8 cellular contexts compared by ENCODE assay signal in the genomic region with DNA sequence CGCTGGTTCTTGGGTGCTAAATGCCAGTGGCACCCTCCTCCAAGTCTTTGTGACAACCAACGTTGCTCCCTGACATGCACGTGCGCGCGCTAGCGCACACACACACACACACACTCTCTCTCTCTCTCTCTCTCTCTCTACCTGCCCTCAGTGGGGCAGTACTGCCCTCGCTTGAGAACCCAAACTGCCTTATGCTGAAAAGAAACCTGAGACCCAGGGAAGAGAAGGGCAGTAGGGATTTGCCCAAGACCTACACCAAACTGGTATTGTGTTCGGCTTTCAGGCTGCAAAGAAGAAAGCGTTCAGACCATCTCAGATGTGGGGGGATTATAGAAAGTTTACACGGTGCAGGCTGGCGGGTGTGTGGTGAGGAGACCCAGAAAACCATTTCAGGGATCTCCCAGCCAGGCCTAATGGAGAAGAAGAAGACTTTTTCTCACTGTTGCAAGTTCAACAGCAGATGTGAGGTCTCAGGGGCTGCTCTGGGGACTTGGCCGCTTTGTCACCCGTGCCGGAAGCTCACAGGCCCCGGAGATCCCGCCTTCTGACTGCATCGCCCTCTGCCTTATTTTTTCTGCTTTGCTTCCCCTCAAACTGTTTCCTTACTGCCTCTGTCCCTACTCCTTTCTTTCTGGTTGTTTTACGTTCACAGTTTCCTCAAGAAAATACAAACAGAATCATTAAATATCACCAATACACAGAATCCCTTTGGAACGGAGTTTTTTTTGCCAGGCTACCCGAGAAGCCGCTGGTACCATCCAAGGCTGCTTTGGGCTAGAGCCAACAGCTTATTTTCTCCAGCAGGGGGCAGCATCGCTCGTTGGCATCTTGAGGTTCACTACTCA.
DNase-seq lines count a peak whose midpoint lies in the region; ATAC-seq and TF ChIP-seq lines count a peak whose summit lies in the region.

No MANE protein-coding gene starts in this region.

- BruUV-seq in PC-3 (replicated peaks; lab: Mats Ljungman, UMichigan), result no TSS peak

- H3K36me3 Mint-ChIP-seq in osteocyte (ENCODE audit: unreplicated experiment), result no peaks in the 10 kb centered on the region

- H3K4me1 ChIP-seq in PC-3 (ENCODE audit: insufficient read depth, low read length) (no peaks in the 10 kb centered on the region), gastroesophageal sphincter (peaks cover 0 to 21% (median 6%) of the 10 kb centered on the region in 3 donors), thoracic aorta (ENCODE audit: control insufficient read depth in 1 of 2, low read depth in 2 of 2) (peaks cover 0 to 9% of the 10 kb centered on the region in 2 donors)

- H3K4me3 ChIP-seq in Jurkat, Clone E6-1 (ENCODE audit: low read length), result peak overlapping the region; percentile 50
- H3K4me3 ChIP-seq in PC-3 (ENCODE audit: low read length), result peak overlapping the region; percentile 48
- peak overlapping the region; percentile 36 to 37 for H3K4me3 ChIP-seq in gastroesophageal sphincter
- H3K4me3 ChIP-seq in thoracic aorta, result peak overlapping the region; percentile 61

- H3K27me3 ChIP-seq in PC-3 (ENCODE audit: low read length) (peaks cover 14% of the 10 kb centered on the region; the same call in 1 of the 2 replicates), gastroesophageal sphincter (peaks cover 6% of the 10 kb centered on the region), thoracic aorta (replicated peaks; ENCODE audit: insufficient read depth) (no peaks in the 10 kb centered on the region)

- TF ChIP-seq CTCF in PC-3 (conservative IDR thresholded peaks at IDR 0.05; ENCODE audit: low read depth, low read length), result peak; percentile 100
- peak; percentile 30 to 71 (median 36) for TF ChIP-seq CTCF in gastroesophageal sphincter (IDR thresholded peaks at IDR 0.05)
- TF ChIP-seq CTCF in osteocyte (IDR thresholded peaks at IDR 0.05), result peak; percentile 79
- TF ChIP-seq CTCF in thoracic aorta (IDR thresholded peaks at IDR 0.05), result peak; percentile 56

- no peaks in the 10 kb centered on the region for H3K79me2 ChIP-seq in PC-3 (ENCODE audit: low read length)

- H4K20me1 ChIP-seq in PC-3 (ENCODE audit: low read length), result no peaks in the 10 kb centered on the region

- CTCF ChIA-PET in PC-3 (lab: Charles Lee), result interaction anchor here (0.5 to 1.1 kb wide), 10 partner anchors 16 to 942 kb away, joined by 3 to 7 read pairs (median 4); no protein-coding TSS in a partner anchor

- peaks cover 14% of the 10 kb centered on the region for H3K4me1 Mint-ChIP-seq in osteocyte (ENCODE audit: unreplicated experiment)

- ATAC-seq in GM21619 (IDR thresholded peaks at IDR 0.05; ENCODE audit: unreplicated experiment), result peak; percentile 74
- ATAC-seq in PC-3, result peak; percentile 54
- ATAC-seq in gastroesophageal sphincter, result peak; percentile 48
- no peak for ATAC-seq in thoracic aorta (ENCODE audit: insufficient number of reproducible peaks, low FRiP score, low read depth)

- no peaks in the 10 kb centered on the region for H3K9me3 Mint-ChIP-seq in osteocyte (ENCODE audit: unreplicated experiment)

- H3K9me3 ChIP-seq in PC-3 (ENCODE audit: low read length) (no peaks in the 10 kb centered on the region), gastroesophageal sphincter (no peaks in the 10 kb centered on the region), thoracic aorta (no peaks in the 10 kb centered on the region)

- WGBS in gastroesophageal sphincter (ENCODE audit: low coverage in 1 of 2), 2 donors, result 20 to 29% methylated on average over 5 to 23 of the region's 24 CpGs

- no peaks in the 10 kb centered on the region for H3F3A ChIP-seq in PC-3 (ENCODE audit: low read length, unreplicated experiment)

- H3K4me2 ChIP-seq in PC-3 (ENCODE audit: low read length), result peak overlapping the region; percentile 55

- no peak overlapping the region for H3K27ac Mint-ChIP-seq in osteocyte (ENCODE audit: unreplicated experiment)

- H3K9me2 ChIP-seq in PC-3 (replicated peaks; ENCODE audit: low read length), result no peaks in the 10 kb centered on the region

- no peak for TF ChIP-seq POLR2A in gastroesophageal sphincter (IDR thresholded peaks at IDR 0.05)

- no peaks in the 10 kb centered on the region for H3K36me3 ChIP-seq in PC-3 (ENCODE audit: low read depth, low read length)
- H3K36me3 ChIP-seq in gastroesophageal sphincter, result no peaks in the 10 kb centered on the region
- no peaks in the 10 kb centered on the region for H3K36me3 ChIP-seq in thoracic aorta

- H3K27ac ChIP-seq in PC-3 (ENCODE audit: low read length) (no peak overlapping the region), gastroesophageal sphincter (peak overlapping the region in 1 of 4 donors; percentile 12), thoracic aorta (no peak overlapping the region)

- intact Hi-C loops in PC-3 (cut with micrococcal nuclease), result loop anchor here (1.0 to 5.0 kb wide), 4 partner anchors 64 to 231 kb away; no protein-coding TSS in a partner anchor

- H3K4me3 Mint-ChIP-seq in osteocyte (ENCODE audit: unreplicated experiment), result peak overlapping the region; percentile 68

- POLR2A ChIA-PET in PC-3 (lab: Charles Lee; ENCODE audit: unreplicated experiment), result interaction anchor here (0.5 kb wide), 1 partner anchor 19 kb away, joined by 4 read pairs; no protein-coding TSS in a partner anchor

- no peak for TF ChIP-seq EP300 in gastroesophageal sphincter (IDR thresholded peaks at IDR 0.05)

- H3K27me3 Mint-ChIP-seq in osteocyte (ENCODE audit: unreplicated experiment), result peaks cover 54% of the 10 kb centered on the region

- DNase-seq in Daoy (ENCODE audit: low read depth), result peak; percentile 80
- peak; percentile 97 for DNase-seq in Jurkat, Clone E6-1 (ENCODE audit: low read depth, low spot score)
- DNase-seq in PC-3, result peak; percentile 96
- peak; percentile 44 to 58 for DNase-seq in activated T-helper 1 cell treated with anti-CD3 and anti-CD28 coated beads, Interleukin-2, amount 50 U/mL, for 16 hours (ENCODE audit: low read depth in 1 of 2, low spot score in 1 of 2)
- DNase-seq in osteocyte (ENCODE audit: extremely low spot score, unreplicated experiment), result no peak
- DNase-seq in thoracic aorta (ENCODE audit: low spot score), result no peak

- H2AFZ ChIP-seq in PC-3 (ENCODE audit: low read length), result peak overlapping the region; percentile 73

- H3K9ac ChIP-seq in PC-3 (ENCODE audit: low read length), result no peak overlapping the region

Comparison
In these comparisons a context has a peak if more than half of its experiments do, and no peak if none do; other contexts are left out.
1. DNase-seq: peak in Daoy (single experiment), Jurkat, Clone E6-1 (single experiment), PC-3 (single experiment) and activated T-helper 1 cell treated with anti-CD3 and anti-CD28 coated beads, Interleukin-2, amount 50 U/mL, for 16 hours (2 of 2); none in osteocyte (single experiment) and thoracic aorta (single experiment).
2. CTCF ChIP-seq: peak in every context shown above with its lines; median percentile 100 in PC-3; 79 in osteocyte; 56 in thoracic aorta; 36 in gastroesophageal sphincter.
3. Peak in every context shown above with its lines, with median percentiles within 50 percentile points of each other: H3K4me3 ChIP-seq.